12 cellular contexts compared by ENCODE assay signal in the genomic region with DNA sequence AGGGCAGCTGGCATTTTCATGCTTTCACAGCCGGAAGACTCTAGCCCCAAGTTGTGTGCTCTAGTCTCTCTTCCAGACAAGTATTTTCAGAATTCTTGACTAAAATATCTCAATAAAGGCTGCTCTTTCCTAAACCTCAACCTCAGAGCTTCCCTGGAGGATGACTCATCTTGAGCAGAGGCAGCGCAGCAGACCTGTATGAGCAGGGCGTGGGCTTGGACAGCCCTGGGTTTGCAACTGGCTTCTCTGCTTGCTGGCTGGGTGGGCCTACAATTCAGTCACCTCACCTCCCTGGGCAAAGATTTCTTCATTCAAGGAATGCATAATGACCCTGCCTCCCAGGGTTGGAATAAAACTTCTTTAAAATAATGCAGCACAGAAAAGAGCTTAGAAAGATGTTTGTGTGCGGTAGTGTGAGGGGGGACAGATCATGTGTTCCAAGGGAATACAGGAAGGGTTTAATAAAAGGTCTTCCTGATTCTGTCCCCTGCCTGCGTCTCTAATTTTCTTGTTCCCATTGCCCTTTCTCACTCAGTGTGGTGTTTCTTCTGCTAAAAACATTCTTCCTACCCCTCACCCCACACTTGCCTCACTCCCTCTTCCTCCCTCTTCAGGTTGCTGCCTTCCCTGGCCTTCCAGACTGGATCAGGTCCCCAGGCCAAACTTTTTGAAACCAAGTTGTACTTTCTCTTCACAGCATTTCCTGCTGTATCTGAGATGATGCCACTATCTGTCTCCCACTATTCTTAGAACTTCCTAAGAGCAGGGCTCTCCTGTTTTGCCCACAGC. TPM values are rescaled to one million over a fixed set of nuclear protein-coding genes. Genes with fewer than 3 reads are reported as not detected.
DNase-seq lines count a peak whose midpoint lies in the region; ATAC-seq and TF ChIP-seq lines count a peak whose summit lies in the region.
"Had no signal": no experiment of that assay in that cellular context is flagged by ENCODE, and none has a peak within 500 bp of the region (broad histone marks: within the 10 kb centered on the region; RNA-seq: fewer than 3 reads in every experiment).

No MANE protein-coding gene starts in this region.

- H3K4me3 ChIP-seq in WERI-Rb-1 (ENCODE audit: low read depth, low read length) = no peak overlapping the region
- H3K4me3 ChIP-seq: prostate gland had no signal

- DNase-seq in A172 (ENCODE audit: low spot score) (peak; percentile 94), HCEC 1CT (peak; percentile 71), WERI-Rb-1 (no peak), head of caudate nucleus (peak; percentile 13 to 86 (median 50)), GF-D8 (lab: John Stamatoyannopoulos, UW) (no peak), epidermal melanocyte (ENCODE audit: insufficient read length, low spot score) (no peak)
- DNase-seq: activated CD8-positive, alpha-beta memory T cell treated with anti-CD3 and anti-CD28 coated beads, Interleukin-2, amount 10 ng/mL, durations not matched to agents 7 days and 5 days; CD4-positive, CD25-positive, alpha-beta regulatory T cell; NCI-H2081 had no signal

- no peak for ATAC-seq in HG02870 (IDR thresholded peaks at IDR 0.05; ENCODE audit: unreplicated experiment)
- ATAC-seq in GM21737 (IDR thresholded peaks at IDR 0.05; ENCODE audit: unreplicated experiment) = no peak
- ATAC-seq: activated CD8-positive, alpha-beta memory T cell treated with anti-CD3 and anti-CD28 coated beads, Interleukin-2, amount 10 ng/mL, durations not matched to agents 7 days and 5 days had no signal

- no peak for TF ChIP-seq CTCF in WERI-Rb-1 (IDR thresholded peaks at IDR 0.05; ENCODE audit: low read depth, low read length)

- intact Hi-C loops in head of caudate nucleus (cut with DNase I) = no loop called here

- H3K36me3 ChIP-seq in WERI-Rb-1 = no peaks in the 10 kb centered on the region
- H3K36me3 ChIP-seq: prostate gland had no signal

- H3K27ac ChIP-seq in WERI-Rb-1 = peak overlapping the region; percentile 62
- H3K27ac ChIP-seq: prostate gland had no signal

- no peaks in the 10 kb centered on the region for H3K27me3 ChIP-seq in WERI-Rb-1 (ENCODE audit: insufficient read depth, low read depth, severe bottlenecking)

- no peaks in the 10 kb centered on the region for H3K9me3 ChIP-seq in WERI-Rb-1 (ENCODE audit: severe bottlenecking)
- H3K9me3 ChIP-seq: prostate gland had no signal

RNA-seq across cellular contexts. Expression of a gene that starts 39.4 kb away (rescaled TPM):
- 98.8 and 137 TPM in 2 replicates for total RNA-seq in A172 (2014; rRNA removed; shearing (Covaris generic))

Comparison
In these comparisons a context has a peak if more than half of its experiments do, and no peak if none do; other contexts are left out.
1. DNase-seq: peak in A172 (single experiment), HCEC 1CT (single experiment) and head of caudate nucleus (42 of 42); none in WERI-Rb-1 (single experiment), GF-D8 (single experiment) and epidermal melanocyte (single experiment).